7 cellular contexts compared by ENCODE assay signal in the genomic region with DNA sequence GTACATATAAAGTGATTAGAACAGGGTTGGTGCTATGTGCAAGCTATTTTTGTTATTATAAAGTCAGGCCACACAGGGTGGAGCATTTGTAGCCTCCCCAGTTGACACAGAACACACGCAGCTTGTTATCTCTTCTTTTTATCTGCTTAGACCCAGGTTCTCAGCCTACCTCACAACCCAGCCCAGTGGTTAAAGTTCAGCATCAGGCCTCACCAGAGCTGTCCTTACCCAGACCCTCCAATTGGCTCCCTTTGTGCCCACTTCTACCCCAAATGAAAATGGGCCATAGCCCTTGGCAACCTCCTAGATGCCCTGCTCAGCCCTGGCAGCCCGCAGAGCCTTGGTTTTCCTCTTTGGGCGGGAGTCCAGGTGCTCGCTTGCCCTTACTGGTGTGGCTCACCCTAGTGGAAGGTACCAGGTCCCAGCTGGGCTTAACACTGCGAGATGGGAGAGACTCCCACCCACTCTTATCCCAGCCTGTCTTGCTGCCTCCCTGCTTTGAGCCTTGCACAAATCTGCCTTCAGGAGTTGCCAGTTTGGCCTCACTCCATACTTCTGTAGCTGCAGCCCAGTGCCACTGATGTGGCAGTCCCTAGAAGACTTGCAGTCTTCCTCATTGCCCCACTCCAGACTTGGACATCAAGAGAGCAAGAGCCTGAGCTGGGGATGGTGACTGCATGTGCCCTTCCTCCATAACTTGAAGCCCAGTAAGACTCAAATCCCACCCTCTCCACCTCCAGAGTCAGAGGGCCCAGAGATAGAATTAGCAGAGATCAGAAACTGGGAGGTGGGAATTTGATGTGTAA. TPM values are rescaled to one million over a fixed set of nuclear protein-coding genes. Genes with fewer than 3 reads are reported as not detected.
DNase-seq lines count a peak whose midpoint lies in the region; ATAC-seq and TF ChIP-seq lines count a peak whose summit lies in the region.

No MANE protein-coding gene starts in this region.

- peak; percentile 20 for DNase-seq in HT-29 (ENCODE audit: low spot score)
- DNase-seq in T-helper 2 cell treated with Interferon-gamma antibody and Interleukin-4, amounts not matched to agents 5 μg/mL and 100 μg/mL, for 36 hours (ENCODE audit: low spot score), result no peak
- no peak for DNase-seq in hepatocyte (ENCODE audit: low spot score)
- no peak for DNase-seq in stimulated activated effector memory CD8-positive, alpha-beta T cell treated with anti-CD3 and anti-CD28 coated beads, Interleukin-12 subunit alpha, Interleukin-12 subunit beta, amount 100 ng/mL, for 72 hours (ENCODE audit: low spot score in 2 of 2)
- no peak for DNase-seq in trophoblast cell
- no peak for DNase-seq in NCI-H510A (lab: John Stamatoyannopoulos, UW)
- DNase-seq in stimulated activated naive CD4-positive, alpha-beta T cell treated with Interleukin-2 at 50 U/mL for 16 hours (lab: John Stamatoyannopoulos, UW), result no peak

- H3K4me2 ChIP-seq in hepatocyte, result peak overlapping the region; percentile 81
- H3K4me2 ChIP-seq in trophoblast cell (ENCODE audit: low read length), result no peak overlapping the region

- no peak overlapping the region for H2BK120ac ChIP-seq in trophoblast cell (ENCODE audit: insufficient read depth, low read length, poor library complexity)

- H3K4me1 ChIP-seq in hepatocyte (ENCODE audit: insufficient read depth) (peaks cover 12% of the 10 kb centered on the region), trophoblast cell (ENCODE audit: control insufficient read depth in 1 of 2, insufficient read depth in 2 of 2, low read length in 2 of 2) (peaks cover 7 to 12% of the 10 kb centered on the region in 2 experiments)

- no peak overlapping the region for H2BK5ac ChIP-seq in trophoblast cell (ENCODE audit: low read depth, low read length, poor library complexity)

- H2AFZ ChIP-seq in hepatocyte, result peak overlapping the region; percentile 80
- H2AFZ ChIP-seq in trophoblast cell (ENCODE audit: insufficient read depth, low read length, poor library complexity), result no peak overlapping the region

- H3K9me3 Mint-ChIP-seq in T-helper 2 cell treated with Interferon-gamma antibody and Interleukin-4, amounts not matched to agents 5 μg/mL and 100 μg/mL, for 36 hours, result no peaks in the 10 kb centered on the region
- H3K9me3 Mint-ChIP-seq in stimulated activated effector memory CD8-positive, alpha-beta T cell treated with anti-CD3 and anti-CD28 coated beads, Interleukin-12 subunit alpha, Interleukin-12 subunit beta, amount 100 ng/mL, for 72 hours, result no peaks in the 10 kb centered on the region

- no peaks in the 10 kb centered on the region for H4K20me1 ChIP-seq in hepatocyte (ENCODE audit: insufficient read depth, poor library complexity, severe bottlenecking)

- H3K4me1 Mint-ChIP-seq in T-helper 2 cell treated with Interferon-gamma antibody and Interleukin-4, amounts not matched to agents 5 μg/mL and 100 μg/mL, for 36 hours (ENCODE audit: low read depth), result peaks cover 56% of the 10 kb centered on the region
- H3K4me1 Mint-ChIP-seq in stimulated activated effector memory CD8-positive, alpha-beta T cell treated with anti-CD3 and anti-CD28 coated beads, Interleukin-12 subunit alpha, Interleukin-12 subunit beta, amount 100 ng/mL, for 72 hours, result peaks cover 71% of the 10 kb centered on the region

- no peak overlapping the region for H3K4me3 ChIP-seq in hepatocyte
- no peak overlapping the region for H3K4me3 ChIP-seq in trophoblast cell (ENCODE audit: low read depth, low read length)

- no peak overlapping the region for H3K4ac ChIP-seq in trophoblast cell (ENCODE audit: low read depth, low read length)

- H3K27ac ChIP-seq in hepatocyte (peak overlapping the region; percentile 54), trophoblast cell (ENCODE audit: low read depth, low read length) (no peak overlapping the region)

- H4K12ac ChIP-seq in trophoblast cell (ENCODE audit: low read depth, low read length), result no peak overlapping the region

- H3K79me2 ChIP-seq in hepatocyte, result peaks cover 31% of the 10 kb centered on the region
- H3K79me2 ChIP-seq in trophoblast cell (ENCODE audit: control insufficient read depth, insufficient read depth, low read length, poor library complexity), result peaks cover 6% of the 10 kb centered on the region

- peak overlapping the region; percentile 89 for H3K27ac Mint-ChIP-seq in T-helper 2 cell treated with Interferon-gamma antibody and Interleukin-4, amounts not matched to agents 5 μg/mL and 100 μg/mL, for 36 hours
- H3K27ac Mint-ChIP-seq in stimulated activated effector memory CD8-positive, alpha-beta T cell treated with anti-CD3 and anti-CD28 coated beads, Interleukin-12 subunit alpha, Interleukin-12 subunit beta, amount 100 ng/mL, for 72 hours, result peak overlapping the region; percentile 94

- H3K36me3 ChIP-seq in hepatocyte (replicated peaks; ENCODE audit: insufficient read depth, low read depth) (no peaks in the 10 kb centered on the region), trophoblast cell (ENCODE audit: control insufficient read depth in 1 of 2, insufficient read depth in 2 of 2, low read length in 2 of 2) (peaks cover 2 to 3% of the 10 kb centered on the region in 2 experiments)

- no peak overlapping the region for H3K23ac ChIP-seq in trophoblast cell (ENCODE audit: low read length)

- H3K14ac ChIP-seq in trophoblast cell (ENCODE audit: low read length), result no peak overlapping the region

- H2AK5ac ChIP-seq in trophoblast cell (ENCODE audit: low read length), result no peak overlapping the region

- no peak overlapping the region for H3K18ac ChIP-seq in trophoblast cell (ENCODE audit: low read length)

- H3K36me3 Mint-ChIP-seq in T-helper 2 cell treated with Interferon-gamma antibody and Interleukin-4, amounts not matched to agents 5 μg/mL and 100 μg/mL, for 36 hours (ENCODE audit: low read depth), result peaks cover 48% of the 10 kb centered on the region
- peaks cover 81% of the 10 kb centered on the region for H3K36me3 Mint-ChIP-seq in stimulated activated effector memory CD8-positive, alpha-beta T cell treated with anti-CD3 and anti-CD28 coated beads, Interleukin-12 subunit alpha, Interleukin-12 subunit beta, amount 100 ng/mL, for 72 hours

- H3K79me1 ChIP-seq in trophoblast cell (ENCODE audit: low read length), result peaks cover 9% of the 10 kb centered on the region

- H3K9me3 ChIP-seq in hepatocyte (ENCODE audit: low read depth), result no peaks in the 10 kb centered on the region
- H3K9me3 ChIP-seq in trophoblast cell (ENCODE audit: insufficient read depth, low read depth, low read length), result no peaks in the 10 kb centered on the region

- no peak overlapping the region for H2BK12ac ChIP-seq in trophoblast cell (ENCODE audit: low read length)

- ATAC-seq in stimulated activated effector memory CD8-positive, alpha-beta T cell treated with anti-CD3 and anti-CD28 coated beads, Interleukin-12 subunit alpha, Interleukin-12 subunit beta, amount 100 ng/mL, for 72 hours, result no peak

- H4K8ac ChIP-seq in trophoblast cell (ENCODE audit: low read depth, low read length), result no peak overlapping the region

- no peaks in the 10 kb centered on the region for H3K27me3 Mint-ChIP-seq in T-helper 2 cell treated with Interferon-gamma antibody and Interleukin-4, amounts not matched to agents 5 μg/mL and 100 μg/mL, for 36 hours (ENCODE audit: low read depth)

- TF ChIP-seq CTCF in hepatocyte (IDR thresholded peaks at IDR 0.05; ENCODE audit: poor library complexity), result no peak

- H4K91ac ChIP-seq in trophoblast cell (ENCODE audit: low read depth, low read length), result no peak overlapping the region

- no peaks in the 10 kb centered on the region for H3K9me2 ChIP-seq in hepatocyte (replicated peaks; ENCODE audit: insufficient read depth)

- 74% methylated on average over 5 of the region's 5 CpGs for WGBS in hepatocyte (ENCODE audit: low lambda C conversion rate, missing lambda C conversion rate)
- WGBS in trophoblast cell (ENCODE audit: extremely low coverage, insufficient coverage, insufficient read length), result no CpG with 5 or more reads among the region's 5 CpGs

- H3K27me3 ChIP-seq in hepatocyte (no peaks in the 10 kb centered on the region), trophoblast cell (ENCODE audit: insufficient read depth, low read length) (no peaks in the 10 kb centered on the region)

- no peak overlapping the region for H3K9ac ChIP-seq in trophoblast cell (ENCODE audit: low read length)

- H3K4me3 Mint-ChIP-seq in T-helper 2 cell treated with Interferon-gamma antibody and Interleukin-4, amounts not matched to agents 5 μg/mL and 100 μg/mL, for 36 hours, result peak overlapping the region; percentile 95
- peak overlapping the region; percentile 95 for H3K4me3 Mint-ChIP-seq in stimulated activated effector memory CD8-positive, alpha-beta T cell treated with anti-CD3 and anti-CD28 coated beads, Interleukin-12 subunit alpha, Interleukin-12 subunit beta, amount 100 ng/mL, for 72 hours

RNA-seq across cellular contexts. Expression of gene PIGS, which starts 1.2 kb away (rescaled TPM):
- 62.5 and 65.8 TPM in 2 replicates for total RNA-seq in HT-29 (2014; rRNA removed; shearing (Covaris generic))
- total RNA-seq in hepatocyte, result 39.5 and 59.1 TPM in 2 replicates
- 65.4 and 78.2 TPM in 2 replicates for polyA plus RNA-seq in hepatocyte
- polyA plus RNA-seq in trophoblast cell (2013), result 60.9 and 63.9 TPM in 2 replicates

RNA-seq across cellular contexts. Expression of gene ALDOC, which starts 4.2 kb away (rescaled TPM):
- total RNA-seq in HT-29 (2014; rRNA removed; shearing (Covaris generic)), result 43.5 and 46.9 TPM in 2 replicates
- total RNA-seq in hepatocyte, result 31.8 and 34.5 TPM in 2 replicates
- polyA plus RNA-seq in hepatocyte, result 14.9 and 16.2 TPM in 2 replicates
- 19.2 and 19.7 TPM in 2 replicates for polyA plus RNA-seq in trophoblast cell (2013)

RNA-seq across cellular contexts. Expression of gene UNC119, which starts 20.1 kb away (rescaled TPM):
- 28.9 and 36.7 TPM in 2 replicates for total RNA-seq in HT-29 (2014; rRNA removed; shearing (Covaris generic))
- total RNA-seq in hepatocyte, result 65.2 and 68.1 TPM in 2 replicates
- polyA plus RNA-seq in hepatocyte, result 85.5 and 87.6 TPM in 2 replicates
- polyA plus RNA-seq in trophoblast cell (2013), result 31.6 and 32.7 TPM in 2 replicates

RNA-seq across cellular contexts. Expression of gene SPAG5, which starts 26.3 kb away (rescaled TPM):
- 62.5 and 71.2 TPM in 2 replicates for total RNA-seq in HT-29 (2014; rRNA removed; shearing (Covaris generic))
- total RNA-seq in hepatocyte, result 13.9 and 16.3 TPM in 2 replicates
- 17.9 and 19.2 TPM in 2 replicates for polyA plus RNA-seq in hepatocyte
- 48.0 and 51.8 TPM in 2 replicates for polyA plus RNA-seq in trophoblast cell (2013)

RNA-seq across cellular contexts. Expression of gene RSKR, which starts 41.5 kb away (rescaled TPM):
- total RNA-seq in HT-29 (2014; rRNA removed; shearing (Covaris generic)), result 11.1 and 12.1 TPM in 2 replicates
- 4.6 and 5.3 TPM in 2 replicates for total RNA-seq in hepatocyte
- 1.6 and 2.2 TPM in 2 replicates for polyA plus RNA-seq in hepatocyte
- 4.4 and 4.6 TPM in 2 replicates for polyA plus RNA-seq in trophoblast cell (2013)
